In the genomic region with DNA sequence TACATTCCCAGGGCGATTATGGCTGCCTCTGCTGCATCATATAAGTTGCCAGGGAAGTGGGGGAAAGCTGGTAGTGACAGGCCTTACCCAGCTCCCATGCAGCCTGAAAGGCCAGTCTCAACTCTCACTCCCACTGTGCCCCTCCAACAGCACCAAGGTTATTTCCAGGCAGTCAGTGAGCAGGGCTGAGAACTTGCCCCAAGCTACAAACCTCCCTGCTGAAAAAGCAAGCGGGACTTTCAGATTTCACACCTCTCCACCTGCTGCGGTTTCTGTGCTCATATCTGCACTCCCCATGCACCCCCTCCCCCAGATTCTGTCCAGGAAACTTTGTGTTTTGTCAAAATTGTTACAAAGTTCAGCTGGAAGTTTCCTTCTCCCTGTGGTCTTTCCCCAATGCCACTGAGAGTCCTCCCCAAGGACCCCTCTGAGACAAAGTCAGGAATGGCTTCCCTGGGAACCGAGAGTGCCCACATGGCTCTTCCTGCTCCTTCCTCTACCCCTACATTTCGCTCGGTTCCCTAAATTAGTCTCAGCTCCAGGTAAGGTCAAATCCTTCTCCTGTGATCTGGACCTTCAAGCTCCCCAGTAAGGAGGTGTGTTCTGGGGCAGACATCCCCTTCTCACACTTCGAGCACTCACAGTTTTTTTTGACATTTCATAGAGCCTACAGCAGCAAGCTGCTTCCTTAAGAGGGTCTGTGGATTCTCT, we compare ENCODE assay signal across 18 cellular contexts.
DNase-seq lines count a peak whose midpoint lies in the region; ATAC-seq and TF ChIP-seq lines count a peak whose summit lies in the region.
"Had no signal": no experiment of that assay in that cellular context is flagged by ENCODE, and none has a peak within 500 bp of the region (broad histone marks: within the 10 kb centered on the region; RNA-seq: fewer than 3 reads in every experiment).

No MANE protein-coding gene starts in this region.

- peak; percentile 97 for ATAC-seq in GM19395 (IDR thresholded peaks at IDR 0.05; ENCODE audit: unreplicated experiment)
- peak; percentile 92 for ATAC-seq in HG02642 (IDR thresholded peaks at IDR 0.05; ENCODE audit: poor library complexity, unreplicated experiment)
- ATAC-seq in HG03354 (IDR thresholded peaks at IDR 0.05; ENCODE audit: poor library complexity, severe bottlenecking, unreplicated experiment): peak; percentile 68
- ATAC-seq: stimulated activated memory B cell treated with anti-CD40 and anti-IgM and Interleukin-4, amounts not matched to agents 10 μg/mL and 1 μg/mL and 100 μg/mL, for 72 hours had no signal

- DNase-seq in GM12864 (ENCODE audit: low read depth) (peak; percentile 46), NCI-H1092 treated with DMSO at 0.1 percent for 48 hours (lab: John Stamatoyannopoulos, UW) (no peak), NCI-H345 treated with DMSO at 0.1 percent for 48 hours (lab: John Stamatoyannopoulos, UW; ENCODE audit: unreplicated experiment) (no peak), NCI-H1417 (lab: John Stamatoyannopoulos, UW) (no peak)
- DNase-seq in activated naive CD4-positive, alpha-beta T cell treated with Interleukin-2 at 50 U/mL for 16 hours: no peak
- DNase-seq: activated B cell treated with CpG ODN at 0.5 μM for 24 hours; activated T-cell treated with anti-CD3 and anti-CD28 coated beads, Interleukin-2, amount 50 U/mL, for 48 hours; Caco-2; dermis blood vessel endothelial cell; H7; NCI-H1930; stimulated activated CD4-positive, alpha-beta T cell treated with anti-CD3 and anti-CD28 coated beads, Interleukin-2, amount 100 ng/mL, for 24 hours had no signal

- H3K4me3 ChIP-seq in GM12864 (ENCODE audit: low read depth, low read length): no peak overlapping the region
- H3K4me3 ChIP-seq: prostate gland, vagina had no signal

- no peak for TF ChIP-seq CTCF in GM12864 (IDR thresholded peaks at IDR 0.05; ENCODE audit: low read depth, low read length, missing control alignments)
